Comparison of ENCODE assay signal across 23 cellular contexts in genomic region chr1:217354900-217355299, GRCh38.
"Had no signal": no experiment of that assay in that cellular context is flagged by ENCODE, and none has a peak within 500 bp of the region (broad histone marks: within the 10 kb centered on the region; RNA-seq: fewer than 3 reads in every experiment).

No MANE protein-coding gene starts in this region.

- H3K27ac Mint-ChIP-seq: memory B cell; naive B cell; natural killer cell treated with Interleukin-12 subunit alpha and Interleukin-12 subunit beta and Interleukin-15 and Interleukin-18, amount 100 ng/mL, for 72 hours; neural progenitor cell; stimulated activated memory B cell treated with anti-CD40 and anti-IgM and Interleukin-4, amounts not matched to agents 10 μg/mL and 1 μg/mL and 100 μg/mL, for 72 hours; type B pancreatic cell had no signal

- H3K27ac ChIP-seq: dorsolateral prefrontal cortex, gastrocnemius medialis, neural progenitor cell, parathyroid adenoma, right atrium auricular region, testis, tibial artery had no signal

- H2AFZ ChIP-seq: neural progenitor cell, parathyroid adenoma had no signal

- H3K9me3 Mint-ChIP-seq: neural progenitor cell; stimulated activated memory B cell treated with anti-CD40 and anti-IgM and Interleukin-4, amounts not matched to agents 10 μg/mL and 1 μg/mL and 100 μg/mL, for 72 hours; type B pancreatic cell had no signal

- H3K9me3 ChIP-seq: gastrocnemius medialis, right atrium auricular region, testis, tibial artery had no signal

- ATAC-seq: esophagus mucosa; gastrocnemius medialis; left lobe of liver; natural killer cell treated with Interleukin-12 subunit alpha and Interleukin-12 subunit beta and Interleukin-15 and Interleukin-18, amount 100 ng/mL, for 72 hours; sciatic nerve; stimulated activated memory B cell treated with anti-CD40 and anti-IgM and Interleukin-4, amounts not matched to agents 10 μg/mL and 1 μg/mL and 100 μg/mL, for 72 hours; stimulated activated naive CD8-positive, alpha-beta T cell treated with anti-CD3 and anti-CD28 coated beads, Interleukin-15, Interleukin-2, amounts not matched to agents 100 U/mL and 50 U/mL, for 24 hours had no signal

- H3K79me2 ChIP-seq: parathyroid adenoma had no signal

- H3K4me1 Mint-ChIP-seq: memory B cell; naive B cell; neural progenitor cell; stimulated activated memory B cell treated with anti-CD40 and anti-IgM and Interleukin-4, amounts not matched to agents 10 μg/mL and 1 μg/mL and 100 μg/mL, for 72 hours had no signal

- H3K27me3 ChIP-seq: gastrocnemius medialis, neural progenitor cell, right atrium auricular region, testis, tibial artery had no signal

- DNase-seq: dorsolateral prefrontal cortex; effector CD4-positive, alpha-beta T cell; foreskin fibroblast; gastrocnemius medialis; head of caudate nucleus; kidney glomerular epithelial cell; naive B cell; stimulated activated CD4-positive, alpha-beta T cell treated with anti-CD3 and anti-CD28 coated beads, Interleukin-4, amount 100 ng/mL, for 4 hours; stimulated activated naive CD8-positive, alpha-beta T cell treated with anti-CD3 and anti-CD28 coated beads, Interleukin-15, Interleukin-2, amounts not matched to agents 100 U/mL and 50 U/mL, for 24 hours; substantia nigra; testis; tibial artery had no signal

- H3K4me3 Mint-ChIP-seq: memory B cell; naive B cell; natural killer cell treated with Interleukin-12 subunit alpha and Interleukin-12 subunit beta and Interleukin-15 and Interleukin-18, amount 100 ng/mL, for 72 hours; neural progenitor cell; stimulated activated memory B cell treated with anti-CD40 and anti-IgM and Interleukin-4, amounts not matched to agents 10 μg/mL and 1 μg/mL and 100 μg/mL, for 72 hours; type B pancreatic cell had no signal

- H3K27me3 Mint-ChIP-seq: naive B cell; natural killer cell treated with Interleukin-12 subunit alpha and Interleukin-12 subunit beta and Interleukin-15 and Interleukin-18, amount 100 ng/mL, for 72 hours; stimulated activated memory B cell treated with anti-CD40 and anti-IgM and Interleukin-4, amounts not matched to agents 10 μg/mL and 1 μg/mL and 100 μg/mL, for 72 hours had no signal

- H3K4me3 ChIP-seq: dorsolateral prefrontal cortex, gastrocnemius medialis, lung, neural progenitor cell, right atrium auricular region, testis, tibial artery had no signal

- H3K4me2 ChIP-seq: neural progenitor cell had no signal

- H3K4me1 ChIP-seq: gastrocnemius medialis, neural progenitor cell, parathyroid adenoma, right atrium auricular region, testis, tibial artery had no signal

- H3K36me3 Mint-ChIP-seq: memory B cell; naive B cell; natural killer cell treated with Interleukin-12 subunit alpha and Interleukin-12 subunit beta and Interleukin-15 and Interleukin-18, amount 100 ng/mL, for 72 hours; neural progenitor cell; stimulated activated memory B cell treated with anti-CD40 and anti-IgM and Interleukin-4, amounts not matched to agents 10 μg/mL and 1 μg/mL and 100 μg/mL, for 72 hours; type B pancreatic cell had no signal

- H3K36me3 ChIP-seq: gastrocnemius medialis, neural progenitor cell, right atrium auricular region, tibial artery had no signal
